Comparison of ENCODE assay signal across 8 cellular contexts in the genomic region with DNA sequence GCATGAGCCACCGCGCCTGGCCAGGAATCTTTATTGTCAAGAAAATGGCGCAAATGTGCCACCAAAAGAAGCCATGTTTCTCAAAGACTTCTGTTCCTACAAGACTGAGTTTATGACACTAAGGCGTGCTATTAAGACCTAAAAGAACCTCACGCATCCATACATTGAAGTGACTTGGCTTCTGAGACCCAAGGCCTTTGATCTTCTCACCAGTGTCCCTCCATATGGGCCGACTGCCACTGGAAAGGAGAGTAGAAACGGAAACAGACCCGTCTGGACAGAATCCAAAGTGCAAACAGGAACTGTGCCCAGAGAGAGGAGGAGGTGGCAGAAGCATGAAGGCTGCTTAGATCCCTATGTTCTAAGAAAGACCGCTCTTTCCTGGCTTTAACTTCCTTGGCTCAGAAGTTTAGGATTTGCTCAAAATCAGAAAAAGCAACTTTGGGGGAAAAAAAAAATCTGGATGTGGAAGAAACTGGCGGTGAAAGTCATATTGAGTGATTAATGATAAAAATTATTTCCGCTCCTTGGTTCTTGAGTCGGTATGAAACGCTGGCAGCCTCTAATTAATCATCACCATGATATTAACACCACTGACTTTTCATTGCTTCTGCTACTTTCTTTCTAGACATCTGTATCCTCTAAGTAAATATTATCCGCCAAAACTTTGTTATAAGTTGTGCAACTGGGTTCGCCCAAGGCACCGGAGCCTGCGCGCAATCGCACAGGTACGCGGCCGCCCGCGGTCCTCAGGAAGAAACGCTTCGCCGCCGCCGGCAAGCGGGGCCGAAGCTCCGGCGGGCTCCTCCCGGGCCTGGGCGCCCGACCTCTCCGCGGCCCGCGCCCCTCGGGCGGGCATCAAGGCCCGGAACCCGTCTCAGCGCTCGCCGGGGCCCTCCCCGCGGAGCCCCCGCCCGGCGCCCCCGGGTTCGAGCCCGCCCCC. TPM values are rescaled to one million over a fixed set of nuclear protein-coding genes. Genes with fewer than 3 reads are reported as not detected.
DNase-seq lines count a peak whose midpoint lies in the region; TF ChIP-seq lines count a peak whose summit lies in the region.

No MANE protein-coding gene starts in this region.

- no peak for TF ChIP-seq CTCF in kidney epithelial cell (IDR thresholded peaks at IDR 0.05; ENCODE audit: insufficient read depth, low read length, poor library complexity, severe bottlenecking)

- H3K27me3 ChIP-seq in H7 (ENCODE audit: control insufficient read depth, insufficient read depth, low read length) (no peaks in the 10 kb centered on the region), Karpas-422 (ENCODE audit: low read length) (no peaks in the 10 kb centered on the region), kidney epithelial cell (ENCODE audit: control insufficient read depth, insufficient read depth, low read length) (no peaks in the 10 kb centered on the region)

- peak overlapping the region; percentile 82 for H3K4me2 ChIP-seq in Karpas-422 (ENCODE audit: low read depth, low read length, poor library complexity, severe bottlenecking)

- H3K36me3 ChIP-seq in H7 (replicated peaks; ENCODE audit: control insufficient read depth, insufficient read depth, low read length) (no peaks in the 10 kb centered on the region), Karpas-422 (ENCODE audit: insufficient read depth, low read length) (peaks cover 10% of the 10 kb centered on the region), SK-N-MC (ENCODE audit: insufficient read depth, low read length) (peaks cover 4% of the 10 kb centered on the region), kidney epithelial cell (ENCODE audit: control insufficient read depth, insufficient read depth, low read length) (no peaks in the 10 kb centered on the region)

- H3K4me3 ChIP-seq in H7 (ENCODE audit: insufficient read depth, low read depth, low read length), result peak overlapping the region; percentile 72
- peak overlapping the region; percentile 78 for H3K4me3 ChIP-seq in Karpas-422 (ENCODE audit: low read length)
- H3K4me3 ChIP-seq in SK-N-MC, result peak overlapping the region; percentile 91
- peak overlapping the region; percentile 60 for H3K4me3 ChIP-seq in kidney epithelial cell (ENCODE audit: low read depth, low read length)

- peaks cover 54% of the 10 kb centered on the region for H3K79me2 ChIP-seq in Karpas-422 (ENCODE audit: low read length)

- DNase-seq in NCI-H2081 (lab: John Stamatoyannopoulos, UW) (peak; percentile 60 to 82), NCI-H2081 treated with DMSO at 0.1 percent for 48 hours (lab: John Stamatoyannopoulos, UW) (no peak), H7 (peak; percentile 87), Karpas-422 (peak; percentile 74), SK-N-MC (ENCODE audit: low read depth, low spot score) (no peak), cerebellar cortex (ENCODE audit: low spot score) (peak; percentile 20), kidney epithelial cell (ENCODE audit: low read depth) (no peak)
- DNase-seq in stimulated activated CD4-positive, alpha-beta T cell treated with anti-CD3 and anti-CD28 coated beads, Interleukin-15, amount 100 ng/mL, for 24 hours, result peak; percentile 52

- peaks cover 70% of the 10 kb centered on the region for H3K4me1 ChIP-seq in Karpas-422 (ENCODE audit: low read length)

- H2AFZ ChIP-seq in Karpas-422 (ENCODE audit: low read length), result no peak overlapping the region

- H3K9me2 ChIP-seq in Karpas-422 (replicated peaks; ENCODE audit: insufficient read depth, low read length), result no peaks in the 10 kb centered on the region

- H3K9me3 ChIP-seq in Karpas-422 (ENCODE audit: low read length), result no peaks in the 10 kb centered on the region
- H3K9me3 ChIP-seq in SK-N-MC (ENCODE audit: low read depth, low read length), result no peaks in the 10 kb centered on the region

- H3K9ac ChIP-seq in Karpas-422 (ENCODE audit: low read length), result peak overlapping the region; percentile 93
- H3K9ac ChIP-seq in SK-N-MC (ENCODE audit: insufficient read length), result peak overlapping the region; percentile 82

- peaks cover 35% of the 10 kb centered on the region for H4K20me1 ChIP-seq in Karpas-422 (ENCODE audit: insufficient read depth, low read depth, low read length)

- H3K27ac ChIP-seq in Karpas-422 (ENCODE audit: low read length) (peak overlapping the region; percentile 93), SK-N-MC (0 out of 2 replicates have a peak overlapping the region, but pooled peaks have one; percentile 10)

RNA-seq across cellular contexts. Expression of gene DAP, which starts 0.7 kb away (rescaled TPM):
- 10.5 and 13.8 TPM in 2 replicates for total RNA-seq in H7 (2014; rRNA removed; shearing (Covaris generic))
- 33.8 and 42.6 TPM in 2 replicates for total RNA-seq in Karpas-422 (2014; rRNA removed; shearing (Covaris generic); ENCODE audit: low replicate concordance)
- 77.7 and 89.0 TPM in 2 replicates for total RNA-seq in kidney epithelial cell

Comparison
In these comparisons a context has a peak if more than half of its experiments do, and no peak if none do; other contexts are left out.
1. DNase-seq: peak in NCI-H2081 (2 of 2), H7 (single experiment), Karpas-422 (single experiment), cerebellar cortex (single experiment) and stimulated activated CD4-positive, alpha-beta T cell treated with anti-CD3 and anti-CD28 coated beads, Interleukin-15, amount 100 ng/mL, for 24 hours (single experiment); none in NCI-H2081 treated with DMSO at 0.1 percent for 48 hours (single experiment), SK-N-MC (single experiment) and kidney epithelial cell (single experiment).
2. Peak in every context shown above with its lines, with median percentiles within 50 percentile points of each other: H3K4me3 ChIP-seq.